11 cellular contexts compared by ENCODE assay signal in genomic region chr9:127398715-127399400, GRCh38. TPM values are rescaled to one million over a fixed set of nuclear protein-coding genes. Genes with fewer than 3 reads are reported as not detected.
DNase-seq lines count a peak whose midpoint lies in the region; ATAC-seq, FAIRE-seq and TF ChIP-seq lines count a peak whose summit lies in the region.
"Had no signal": no experiment of that assay in that cellular context is flagged by ENCODE, and none has a peak within 500 bp of the region (broad histone marks: within the 10 kb centered on the region; RNA-seq: fewer than 3 reads in every experiment).

No MANE protein-coding gene starts in this region.

- no peak overlapping the region for H3K27ac Mint-ChIP-seq in Calu3 (ENCODE audit: unreplicated experiment)

- no peak overlapping the region; a peak in 1 of 7 replicates for H3K9ac ChIP-seq in H1 (replicated peaks in 1 of 4; ENCODE audit: extremely low read depth in 1 of 4, low read depth in 3 of 4, low read length in 3 of 4)

- POLR2A ChIA-PET in OCI-LY7 (lab: Charles Lee) (interaction anchor here (0.6 to 1.1 kb wide), 2 partner anchors 11 to 181 kb away, joined by 3 read pairs; no protein-coding TSS in a partner anchor), H1 (lab: Charles Lee; ENCODE audit: partially characterized antibody) (interaction anchor here (0.6 to 3.5 kb wide), 6 partner anchors 9 to 1247 kb away, joined by 3 to 24 read pairs (median 4); partner anchors contain the start of genes LRSAM1 and RPL12)

- H2AFZ ChIP-seq in OCI-LY7 (ENCODE audit: low read length) (no peak overlapping the region), H1 (ENCODE audit: low read length) (no peak overlapping the region), osteoblast (ENCODE audit: low read length) (no peak overlapping the region)

- H4K20me1 ChIP-seq in OCI-LY7 (ENCODE audit: insufficient read depth, low read length) (no peaks in the 10 kb centered on the region), H1 (replicated peaks in 1 of 2; ENCODE audit: control insufficient read depth in 1 of 2, insufficient read depth in 2 of 2, low read length in 2 of 2) (peaks cover 10 to 14% of the 10 kb centered on the region in 2 experiments), osteoblast (ENCODE audit: insufficient read depth, low read length) (peaks cover 12% of the 10 kb centered on the region)

- H2AK5ac ChIP-seq in H1 (ENCODE audit: low read depth, low read length), result no peak overlapping the region

- H3K27me3 ChIP-seq in H1 (replicated peaks in 1 of 4; ENCODE audit: control insufficient read depth in 3 of 4, extremely low read depth in 1 of 4, insufficient read depth in 3 of 4, low read length in 3 of 4), result peaks cover 0 to 6% (median 0%) of the 10 kb centered on the region in 4 experiments; a peak in 3 of 7 replicates
- H3K27me3 ChIP-seq in osteoblast (ENCODE audit: insufficient read depth, low read length), result no peaks in the 10 kb centered on the region
- H3K27me3 ChIP-seq in MG63, result no peaks in the 10 kb centered on the region

- peaks cover 13% of the 10 kb centered on the region for H3K27me3 Mint-ChIP-seq in Calu3 (ENCODE audit: unreplicated experiment)

- H3K14ac ChIP-seq in H1 (ENCODE audit: insufficient read length), result no peak overlapping the region

- H3K9me3 Mint-ChIP-seq in Calu3 (ENCODE audit: low read depth, unreplicated experiment), result no peaks in the 10 kb centered on the region

- no peak overlapping the region for H3K18ac ChIP-seq in H1 (ENCODE audit: extremely low read depth, low read length)

- H3K4me3 ChIP-seq in OCI-LY7 (ENCODE audit: low read depth, low read length, poor library complexity, severe bottlenecking) (no peak overlapping the region), H1 (ENCODE audit: extremely low read depth in 1 of 4, insufficient read depth in 2 of 4, low read depth in 3 of 4, low read length in 4 of 4) (peak overlapping the region in 1 of 4 experiments; percentile 90; a peak in 3 of 8 replicates), osteoblast (ENCODE audit: insufficient read depth, low read length) (no peak overlapping the region), MG63 (no peak overlapping the region)

- H3K9me2 ChIP-seq in OCI-LY7 (ENCODE audit: insufficient read depth, low read length), result no peaks in the 10 kb centered on the region

- H2BK12ac ChIP-seq in H1 (ENCODE audit: low read depth, low read length), result no peak overlapping the region

- intact Hi-C loops in Calu3 (cut with micrococcal nuclease; ENCODE audit: unreplicated experiment), result no loop called here
- intact Hi-C loops in OCI-LY7 (cut with micrococcal nuclease; ENCODE audit: unreplicated experiment), result loop anchor here (2.0 to 10.0 kb wide), 3 partner anchors 124 to 457 kb away; no protein-coding TSS in a partner anchor

- no peaks in the 10 kb centered on the region for H3K79me2 ChIP-seq in OCI-LY7 (ENCODE audit: insufficient read depth, low read depth, low read length)
- peaks cover 0 to 15% of the 10 kb centered on the region in 2 experiments; a peak in 1 of 4 replicates for H3K79me2 ChIP-seq in H1 (ENCODE audit: control insufficient read depth in 1 of 2, insufficient read depth in 2 of 2, low read length in 2 of 2)
- peaks cover 7% of the 10 kb centered on the region for H3K79me2 ChIP-seq in osteoblast (ENCODE audit: insufficient read depth, low read length)

- H2BK120ac ChIP-seq in H1 (replicated peaks; ENCODE audit: low read depth, low read length), result no peak overlapping the region

- TF ChIP-seq RAD21 in H1 (IDR thresholded peaks at IDR 0.05 in 1 of 2, conservative IDR thresholded peaks at IDR 0.05 in 1 of 2; ENCODE audit: low read depth in 2 of 2, low read length in 2 of 2), result no peak

- H3K4me1 ChIP-seq in OCI-LY7 (ENCODE audit: insufficient read depth, low read length, poor library complexity, severe bottlenecking) (peaks cover 12% of the 10 kb centered on the region), H1 (replicated peaks in 1 of 4; ENCODE audit: control insufficient read depth in 3 of 4, insufficient read depth in 4 of 4, low read length in 3 of 4) (peaks cover 0 to 15% (median 6%) of the 10 kb centered on the region in 4 experiments; a peak in 6 of 7 replicates), osteoblast (ENCODE audit: insufficient read depth, low read length) (peaks cover 7% of the 10 kb centered on the region)

- TF ChIP-seq EP300 in H1 (IDR thresholded peaks at IDR 0.05; ENCODE audit: borderline replicate concordance in 1 of 2, low read depth in 2 of 2, low read length in 2 of 2), result no peak

- H3K23ac ChIP-seq in H1 (ENCODE audit: insufficient read length), result no peak overlapping the region

- H3K4me3 Mint-ChIP-seq in Calu3 (ENCODE audit: low read depth, unreplicated experiment), result peak overlapping the region; percentile 74

- H3K36me3 Mint-ChIP-seq in Calu3 (ENCODE audit: insufficient read depth, unreplicated experiment), result peaks cover 7% of the 10 kb centered on the region

- ATAC-seq in HG02840 (IDR thresholded peaks at IDR 0.05; ENCODE audit: low FRiP score, unreplicated experiment) (no peak), GM18502 (IDR thresholded peaks at IDR 0.05; ENCODE audit: poor library complexity, unreplicated experiment) (no peak)

- CTCF ChIA-PET in Calu3 (lab: Charles Lee) (interaction anchor here (0.6 kb wide), 1 partner anchor 402 kb away, joined by 5 read pairs; no protein-coding TSS in a partner anchor), OCI-LY7 (lab: Charles Lee; ENCODE audit: unreplicated experiment) (no interaction called here), H1 (lab: Charles Lee; ENCODE audit: partially characterized antibody) (interaction anchor here (0.5 to 4.8 kb wide), 17 partner anchors 14 to 458 kb away, joined by 3 to 21 read pairs (median 4); no protein-coding TSS in a partner anchor)

- H3K4ac ChIP-seq in H1 (replicated peaks; ENCODE audit: insufficient read length, low read depth, low read length), result no peak overlapping the region

- no peak overlapping the region for H4K5ac ChIP-seq in H1 (ENCODE audit: insufficient read length, low read depth, low read length)

- WGBS in H1 (ENCODE audit: extremely low coverage in 1 of 2, insufficient coverage in 1 of 2, insufficient read length in 1 of 2, insufficient replicate concordance in 2 of 2, low coverage in 1 of 2, low lambda C conversion rate in 2 of 2, missing lambda C conversion rate in 1 of 2), 2 experiments, result 94% methylated on average over 13 of the region's 13 CpGs; no CpG with 5 or more reads in 1 of the 2 experiments

- H3K9me3 ChIP-seq in OCI-LY7 (ENCODE audit: low read length) (no peaks in the 10 kb centered on the region), H1 (ENCODE audit: insufficient read depth in 2 of 2, low read depth in 1 of 2, low read length in 1 of 2) (no peaks in the 10 kb centered on the region), osteoblast (ENCODE audit: low read depth, low read length) (no peaks in the 10 kb centered on the region), MG63 (no peaks in the 10 kb centered on the region)

- H2BK15ac ChIP-seq in H1 (ENCODE audit: low read length), result no peak overlapping the region

- DNase-seq in Calu3, result no peak
- no peak for DNase-seq in OCI-LY7 (ENCODE audit: low spot score)
- DNase-seq in H1 (ENCODE audit: low read depth in 1 of 2, low spot score in 2 of 2), result no peak
- DNase-seq in osteoblast (ENCODE audit: insufficient read length, low spot score, missing footprints), result peak; percentile 46
- no peak for DNase-seq in ureter (ENCODE audit: low spot score)
- no peak for DNase-seq in MG63
- DNase-seq: DND-41; stimulated activated CD4-positive, alpha-beta T cell treated with anti-CD3 and anti-CD28 coated beads, Interleukin-12 subunit alpha, Interleukin-12 subunit beta, amount 100 ng/mL, for 4 hours had no signal

- H3K36me3 ChIP-seq in OCI-LY7 (ENCODE audit: insufficient read depth, low read length) (no peaks in the 10 kb centered on the region), H1 (ENCODE audit: control insufficient read depth in 2 of 4, insufficient read depth in 4 of 4, low read length in 3 of 4) (peaks cover 0 to 5% (median 2%) of the 10 kb centered on the region in 4 experiments; a peak in 5 of 8 replicates), osteoblast (ENCODE audit: insufficient read depth, low read length) (no peaks in the 10 kb centered on the region), MG63 (0 out of 2 replicates have a peak, but pooled peaks cover 3% of the 10 kb centered on the region)

- FAIRE-seq in H1 (lab: Jason Lieb, UNC), result no peak
- FAIRE-seq: bronchial epithelial cell had no signal

- no peak overlapping the region for H2BK20ac ChIP-seq in H1 (ENCODE audit: low read length)

- H3K4me2 ChIP-seq in OCI-LY7 (ENCODE audit: low read length) (no peak overlapping the region), H1 (ENCODE audit: insufficient read depth in 1 of 2, low read depth in 2 of 2, low read length in 2 of 2) (peak overlapping the region; percentile 58 to 95), osteoblast (ENCODE audit: insufficient read depth, low read length) (no peak overlapping the region)

- H3K79me1 ChIP-seq in H1 (ENCODE audit: low read depth, low read length), result peaks cover 3% of the 10 kb centered on the region

- peaks cover 14% of the 10 kb centered on the region for H3K23me2 ChIP-seq in H1 (ENCODE audit: low read depth, low read length)

- H3K4me1 Mint-ChIP-seq in Calu3 (ENCODE audit: low read depth, unreplicated experiment), result peaks cover 9% of the 10 kb centered on the region

- no peak overlapping the region for H3K56ac ChIP-seq in H1 (replicated peaks; ENCODE audit: insufficient read length, low read depth, low read length)

- H2BK5ac ChIP-seq in H1 (ENCODE audit: low read depth, low read length), result peak overlapping the region; percentile 15; the same call in 1 of the 2 replicates

- BruUV-seq in Calu3 (replicated peaks; lab: Mats Ljungman, UMichigan) (no TSS peak), OCI-LY7 (replicated peaks; lab: Mats Ljungman, UMichigan) (TSS peak; percentile 56)

- TF ChIP-seq CTCF in Calu3 (IDR thresholded peaks at IDR 0.05; ENCODE audit: unreplicated experiment), result no peak
- no peak for TF ChIP-seq CTCF in OCI-LY7 (conservative IDR thresholded peaks at IDR 0.05; ENCODE audit: low read length)
- no peak for TF ChIP-seq CTCF in H1 (IDR thresholded peaks at IDR 0.05; ENCODE audit: control extremely low read depth in 1 of 3, insufficient read depth in 1 of 3, low read depth in 1 of 3, low read length in 3 of 3)
- TF ChIP-seq CTCF in osteoblast (IDR thresholded peaks at IDR 0.05; ENCODE audit: extremely low read depth, low read depth, low read length), result no peak

- no peak overlapping the region; the same call in 1 of the 2 replicates for H4K8ac ChIP-seq in H1 (ENCODE audit: extremely low read depth, insufficient read depth, low read length)

- H3K27ac ChIP-seq in OCI-LY7 (ENCODE audit: low read depth, low read length, poor library complexity, severe bottlenecking) (no peak overlapping the region), H1 (ENCODE audit: low read depth, low read length) (no peak overlapping the region; the same call in 1 of the 2 replicates), osteoblast (ENCODE audit: low read depth, low read length) (no peak overlapping the region)

- H4K91ac ChIP-seq in H1 (replicated peaks; ENCODE audit: insufficient read length, low read length), result no peak overlapping the region

- TF ChIP-seq POLR2A in H1 (IDR thresholded peaks at IDR 0.05; ENCODE audit: control extremely low read depth in 1 of 2, low read depth in 2 of 2, low read length in 2 of 2), result no peak

RNA-seq across cellular contexts. Expression of gene SLC2A8, which starts 1.9 kb away (rescaled TPM):
- total RNA-seq in Calu3 (2022), result 10.8 and 13.1 TPM in 2 replicates
- total RNA-seq in OCI-LY7 (2014; rRNA removed; shearing (Covaris generic)), result 5.6 and 11.9 TPM in 2 replicates
- total RNA-seq in OCI-LY7 (2022), result 18.0 and 19.6 TPM in 2 replicates
- total RNA-seq in H1 (2021; fragmentation: NEBNext Ultra II Directional; extraction: Animal tissue kit (Norgen Biotek cat#: 25700)), result 24.6 and 25.6 TPM in 2 replicates
- polyA plus RNA-seq in H1 (2011; rRNA removed), result 30.9 and 36.4 TPM in 2 replicates
- polyA plus RNA-seq in H1 (2011; cell fraction: cytosol; rRNA removed), result 21.7 TPM
- polyA plus RNA-seq in H1 (2011; cell fraction: nucleus; rRNA removed), result 65.2 TPM
- polyA plus RNA-seq in H1 (2012, experiment 1 of 2), result 13.3 to 27.8 TPM (median 23.7 TPM) in 4 replicates
- 25.4 TPM for polyA plus RNA-seq in H1 (2012, experiment 2 of 2)
- polyA plus RNA-seq in H1 (2013, experiment 1 of 2), result 24.7 TPM
- 24.9 TPM for polyA plus RNA-seq in H1 (2013, experiment 2 of 2)
- polyA minus RNA-seq in H1 (2011; rRNA and poly(A)+ RNA removed), result 18.3 and 19.1 TPM in 2 replicates
- polyA minus RNA-seq in H1 (2011; cell fraction: cytosol; rRNA and poly(A)+ RNA removed), result 19.2 TPM
- 24.4 TPM for polyA minus RNA-seq in H1 (2011; cell fraction: nucleus; rRNA and poly(A)+ RNA removed)
- total RNA-seq in osteoblast, result 5.4 and 6.8 TPM in 2 replicates
- total RNA-seq in ureter, result 38.4 TPM
- total RNA-seq in MG63 (2014; rRNA removed; shearing (Covaris generic); ENCODE audit: low replicate concordance), result 10.8 and 14.2 TPM in 2 replicates

RNA-seq across cellular contexts. Expression of gene ZNF79, which starts 25.3 kb away (rescaled TPM):
- total RNA-seq in Calu3 (2022), result 7.0 and 7.1 TPM in 2 replicates
- total RNA-seq in OCI-LY7 (2014; rRNA removed; shearing (Covaris generic)), result 14.1 and 14.9 TPM in 2 replicates
- total RNA-seq in OCI-LY7 (2022), result 9.3 and 9.4 TPM in 2 replicates
- 7.4 and 7.6 TPM in 2 replicates for total RNA-seq in H1 (2021; fragmentation: NEBNext Ultra II Directional; extraction: Animal tissue kit (Norgen Biotek cat#: 25700))
- 2.4 and 2.7 TPM in 2 replicates for polyA plus RNA-seq in H1 (2011; rRNA removed)
- polyA plus RNA-seq in H1 (2011; cell fraction: cytosol; rRNA removed), result 3.0 TPM
- polyA plus RNA-seq in H1 (2011; cell fraction: nucleus; rRNA removed), result 4.6 TPM
- polyA plus RNA-seq in H1 (2012, experiment 1 of 2), result 3.8 to 4.6 TPM (median 4.2 TPM) in 4 replicates
- polyA plus RNA-seq in H1 (2012, experiment 2 of 2), result 0.77 TPM
- polyA plus RNA-seq in H1 (2013, experiment 1 of 2), result 1.8 TPM
- 2.0 TPM for polyA plus RNA-seq in H1 (2013, experiment 2 of 2)
- polyA minus RNA-seq in H1 (2011; rRNA and poly(A)+ RNA removed), result 20.6 and 21.1 TPM in 2 replicates
- polyA minus RNA-seq in H1 (2011; cell fraction: cytosol; rRNA and poly(A)+ RNA removed), result 6.9 TPM
- polyA minus RNA-seq in H1 (2011; cell fraction: nucleus; rRNA and poly(A)+ RNA removed), result 18.3 TPM
- total RNA-seq in osteoblast, result 11.9 and 13.3 TPM in 2 replicates
- total RNA-seq in ureter, result 13.2 TPM
- total RNA-seq in MG63 (2014; rRNA removed; shearing (Covaris generic); ENCODE audit: low replicate concordance), result 3.3 and 4.4 TPM in 2 replicates

RNA-seq across cellular contexts. Expression of gene RPL12, which starts 52.3 kb away (rescaled TPM):
- total RNA-seq in Calu3 (2022), result 788 and 855 TPM in 2 replicates
- total RNA-seq in OCI-LY7 (2014; rRNA removed; shearing (Covaris generic)), result 1,855 and 1,868 TPM in 2 replicates
- total RNA-seq in OCI-LY7 (2022), result 1,622 and 1,726 TPM in 2 replicates
- total RNA-seq in H1 (2021; fragmentation: NEBNext Ultra II Directional; extraction: Animal tissue kit (Norgen Biotek cat#: 25700)), result 1,993 and 2,006 TPM in 2 replicates
- 4,427 and 4,892 TPM in 2 replicates for polyA plus RNA-seq in H1 (2011; rRNA removed)
- 5,729 TPM for polyA plus RNA-seq in H1 (2011; cell fraction: cytosol; rRNA removed)
- polyA plus RNA-seq in H1 (2011; cell fraction: nucleus; rRNA removed), result 1,855 TPM
- polyA plus RNA-seq in H1 (2012, experiment 1 of 2), result 3,132 to 3,522 TPM (median 3,375 TPM) in 4 replicates
- polyA plus RNA-seq in H1 (2012, experiment 2 of 2), result 5,820 TPM
- polyA plus RNA-seq in H1 (2013, experiment 1 of 2), result 3,402 TPM
- 3,308 TPM for polyA plus RNA-seq in H1 (2013, experiment 2 of 2)
- 609 and 632 TPM in 2 replicates for polyA minus RNA-seq in H1 (2011; rRNA and poly(A)+ RNA removed)
- polyA minus RNA-seq in H1 (2011; cell fraction: cytosol; rRNA and poly(A)+ RNA removed), result 823 TPM
- 843 TPM for polyA minus RNA-seq in H1 (2011; cell fraction: nucleus; rRNA and poly(A)+ RNA removed)
- total RNA-seq in osteoblast, result 1,103 and 1,259 TPM in 2 replicates
- 1,953 TPM for total RNA-seq in ureter
- total RNA-seq in MG63 (2014; rRNA removed; shearing (Covaris generic); ENCODE audit: low replicate concordance), result 2,095 and 2,469 TPM in 2 replicates

RNA-seq across cellular contexts. Expression of gene LRSAM1, which starts 52.5 kb away (rescaled TPM):
- total RNA-seq in Calu3 (2022) (12.0 and 18.4 TPM in 2 replicates), OCI-LY7 (2022) (32.2 and 34.1 TPM in 2 replicates), osteoblast (12.3 and 13.0 TPM in 2 replicates), ureter (30.4 TPM)
- total RNA-seq in OCI-LY7 (2014; rRNA removed; shearing (Covaris generic)), result 13.6 and 20.8 TPM in 2 replicates
- 18.3 and 18.8 TPM in 2 replicates for total RNA-seq in H1 (2021; fragmentation: NEBNext Ultra II Directional; extraction: Animal tissue kit (Norgen Biotek cat#: 25700))
- polyA plus RNA-seq in H1 (2011; rRNA removed), result 9.7 and 16.2 TPM in 2 replicates
- polyA plus RNA-seq in H1 (2011; cell fraction: cytosol; rRNA removed), result 14.4 TPM
- polyA plus RNA-seq in H1 (2011; cell fraction: nucleus; rRNA removed), result 38.1 TPM
- polyA plus RNA-seq in H1 (2012, experiment 1 of 2), result 13.0 to 19.6 TPM (median 17.2 TPM) in 4 replicates
- polyA plus RNA-seq in H1 (2012, experiment 2 of 2), result 17.2 TPM
- polyA plus RNA-seq in H1 (2013, experiment 1 of 2), result 10.1 TPM
- polyA plus RNA-seq in H1 (2013, experiment 2 of 2), result 9.4 TPM
- polyA minus RNA-seq in H1 (2011; rRNA and poly(A)+ RNA removed), result 9.7 and 10.9 TPM in 2 replicates
- 12.3 TPM for polyA minus RNA-seq in H1 (2011; cell fraction: cytosol; rRNA and poly(A)+ RNA removed)
- polyA minus RNA-seq in H1 (2011; cell fraction: nucleus; rRNA and poly(A)+ RNA removed), result 21.2 TPM
- total RNA-seq in MG63 (2014; rRNA removed; shearing (Covaris generic); ENCODE audit: low replicate concordance), result 8.3 and 21.6 TPM in 2 replicates

Comparison
In these comparisons a context has a peak if more than half of its experiments do, and no peak if none do; other contexts are left out.
1. H3K4me2 ChIP-seq: peak in H1 (2 of 2); none in OCI-LY7 (single experiment) and osteoblast (single experiment).